Comparison of ENCODE assay signal across 8 cellular contexts in genomic region chr1:109482796-109483638, GRCh38. TPM values are rescaled to one million over a fixed set of nuclear protein-coding genes. Genes with fewer than 3 reads are reported as not detected.
DNase-seq lines count a peak whose midpoint lies in the region; ATAC-seq and TF ChIP-seq lines count a peak whose summit lies in the region.

No MANE protein-coding gene starts in this region.

- no peaks in the 10 kb centered on the region for H4K20me1 ChIP-seq in osteoblast (ENCODE audit: insufficient read depth, low read length)

- H3K36me3 Mint-ChIP-seq in activated T-helper 17 cell treated with anti-CD3 and anti-CD28 coated beads, Interleukin-2, amount 50 U/mL, for 72 hours (ENCODE audit: low read depth), result peaks cover 17% of the 10 kb centered on the region

- peak overlapping the region; percentile 91 for H3K4me3 Mint-ChIP-seq in activated T-helper 17 cell treated with anti-CD3 and anti-CD28 coated beads, Interleukin-2, amount 50 U/mL, for 72 hours

- H3K9me3 Mint-ChIP-seq in activated T-helper 17 cell treated with anti-CD3 and anti-CD28 coated beads, Interleukin-2, amount 50 U/mL, for 72 hours, result no peaks in the 10 kb centered on the region

- peak overlapping the region; percentile 95 for H2AFZ ChIP-seq in osteoblast (ENCODE audit: low read length)

- TF ChIP-seq CTCF in osteoblast (IDR thresholded peaks at IDR 0.05; ENCODE audit: extremely low read depth, low read depth, low read length), result no peak

- DNase-seq in NCI-H2171 (lab: John Stamatoyannopoulos, UW) (peak; percentile 74), germinal center (ENCODE audit: low spot score) (peak; percentile 62), osteoblast (ENCODE audit: insufficient read length, low spot score, missing footprints) (peak; percentile 89), cortex of kidney (lab: John Stamatoyannopoulos, UW) (no peak), GM19238 (ENCODE audit: insufficient read length, low spot score) (no peak)

- peaks cover 14% of the 10 kb centered on the region for H3K4me1 ChIP-seq in osteoblast (ENCODE audit: insufficient read depth, low read length)

- no peaks in the 10 kb centered on the region for H3K36me3 ChIP-seq in osteoblast (ENCODE audit: insufficient read depth, low read length)

- peak overlapping the region; percentile 81 for H3K4me3 ChIP-seq in osteoblast (ENCODE audit: insufficient read depth, low read length)

- H3K4me2 ChIP-seq in osteoblast (ENCODE audit: insufficient read depth, low read length), result peak overlapping the region; percentile 99

- ATAC-seq in GM18519 (IDR thresholded peaks at IDR 0.05; ENCODE audit: low FRiP score, unreplicated experiment) (peak; percentile 6), HG02642 (IDR thresholded peaks at IDR 0.05; ENCODE audit: poor library complexity, unreplicated experiment) (peak; percentile 16)
- ATAC-seq in activated T-helper 17 cell treated with anti-CD3 and anti-CD28 coated beads, Interleukin-2, amount 50 U/mL, for 72 hours (replicated peaks), result peak; percentile 51

- H3K9me3 ChIP-seq in osteoblast (ENCODE audit: low read depth, low read length), result no peaks in the 10 kb centered on the region

- H3K79me2 ChIP-seq in osteoblast (ENCODE audit: insufficient read depth, low read length), result peaks cover 7% of the 10 kb centered on the region

- no peak overlapping the region for H3K27ac ChIP-seq in osteoblast (ENCODE audit: low read depth, low read length)

- peaks cover 23% of the 10 kb centered on the region for H3K27me3 ChIP-seq in osteoblast (ENCODE audit: insufficient read depth, low read length)

- no peaks in the 10 kb centered on the region for H3K27me3 Mint-ChIP-seq in activated T-helper 17 cell treated with anti-CD3 and anti-CD28 coated beads, Interleukin-2, amount 50 U/mL, for 72 hours

- peaks cover 29% of the 10 kb centered on the region for H3K4me1 Mint-ChIP-seq in activated T-helper 17 cell treated with anti-CD3 and anti-CD28 coated beads, Interleukin-2, amount 50 U/mL, for 72 hours

- peak overlapping the region; percentile 92 for H3K27ac Mint-ChIP-seq in activated T-helper 17 cell treated with anti-CD3 and anti-CD28 coated beads, Interleukin-2, amount 50 U/mL, for 72 hours

RNA-seq across cellular contexts. Expression of gene ATXN7L2, which starts 0.7 kb away (rescaled TPM):
- total RNA-seq in activated T-helper 17 cell treated with anti-CD3 and anti-CD28 coated beads, Interleukin-2, amount 50 U/mL, for 72 hours, result 10 to 100 TPM; 14.5 to 15.3 TPM
- 1.8 and 3.5 TPM in 2 replicates for total RNA-seq in osteoblast

RNA-seq across cellular contexts. Expression of gene CYB561D1, which starts 10.9 kb away (rescaled TPM):
- 10 to 100 TPM in 1 of 2 donors, 1 to 10 TPM in 1; 7.6 to 19.2 TPM for total RNA-seq in activated T-helper 17 cell treated with anti-CD3 and anti-CD28 coated beads, Interleukin-2, amount 50 U/mL, for 72 hours
- total RNA-seq in osteoblast, result 6.5 and 10.5 TPM in 2 replicates

RNA-seq across cellular contexts. Expression of gene SYPL2, which starts 16.7 kb away (rescaled TPM):
- not detected for total RNA-seq in activated T-helper 17 cell treated with anti-CD3 and anti-CD28 coated beads, Interleukin-2, amount 50 U/mL, for 72 hours
- 0.88 and 1.8 TPM in 2 replicates for total RNA-seq in osteoblast

RNA-seq across cellular contexts. Expression of gene AMIGO1, which starts 26.5 kb away (rescaled TPM):
- 1 to 10 TPM; 1.1 to 1.2 TPM for total RNA-seq in activated T-helper 17 cell treated with anti-CD3 and anti-CD28 coated beads, Interleukin-2, amount 50 U/mL, for 72 hours
- 2.1 and 2.5 TPM in 2 replicates for total RNA-seq in osteoblast

RNA-seq across cellular contexts. Expression of gene GPR61, which starts 56.7 kb away (rescaled TPM):
- total RNA-seq in activated T-helper 17 cell treated with anti-CD3 and anti-CD28 coated beads, Interleukin-2, amount 50 U/mL, for 72 hours, result under 1 TPM in 1 of 2 donors, not detected in 1; 0.45 TPM
- not detected in 2 replicates for total RNA-seq in osteoblast

Comparison
In these comparisons a context has a peak if more than half of its experiments do, and no peak if none do; other contexts are left out.
1. DNase-seq: peak in NCI-H2171 (single experiment), germinal center (single experiment) and osteoblast (single experiment); none in cortex of kidney (single experiment) and GM19238 (single experiment).
2. Peak in every context shown above with its lines, with median percentiles within 50 percentile points of each other: ATAC-seq.